Comparison of ENCODE assay signal across 21 cellular contexts in the genomic region with DNA sequence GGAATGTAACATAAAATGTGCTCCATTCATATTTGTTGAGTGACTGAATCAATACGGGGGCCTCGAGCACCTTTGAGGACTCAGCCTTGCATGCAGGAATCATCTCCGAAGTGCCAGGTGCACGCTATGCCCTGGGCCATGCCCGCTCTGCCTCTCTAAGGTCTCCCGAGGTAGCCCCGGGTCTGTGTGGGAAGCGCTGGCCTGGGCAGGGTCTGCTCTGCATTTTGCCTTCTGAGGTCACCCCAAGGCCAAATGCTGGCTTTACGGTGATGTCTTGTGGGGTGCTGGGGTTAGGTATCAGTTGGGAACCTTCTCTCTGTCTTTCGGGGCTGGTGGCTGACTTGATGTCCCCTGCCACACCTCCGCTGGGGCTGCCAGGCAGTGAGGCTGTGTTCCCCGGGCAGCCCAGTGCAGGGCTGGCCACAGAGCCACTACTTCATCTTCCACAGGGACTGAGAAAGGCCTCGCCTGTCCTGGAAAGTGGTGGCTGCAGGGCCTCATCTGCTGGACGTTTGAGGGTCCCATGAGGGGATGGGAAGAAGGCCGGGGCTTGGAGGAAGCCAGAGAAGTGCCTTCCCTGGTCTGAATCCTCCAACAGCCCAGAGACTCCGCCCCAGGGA. TPM values are rescaled to one million over a fixed set of nuclear protein-coding genes. Genes with fewer than 3 reads are reported as not detected.
DNase-seq lines count a peak whose midpoint lies in the region; ATAC-seq, FAIRE-seq and TF ChIP-seq lines count a peak whose summit lies in the region.
"Had no signal": no experiment of that assay in that cellular context is flagged by ENCODE, and none has a peak within 500 bp of the region (broad histone marks: within the 10 kb centered on the region; RNA-seq: fewer than 3 reads in every experiment).

No MANE protein-coding gene starts in this region.

- H3F3A ChIP-seq in GM23338 (replicated peaks; ENCODE audit: low read depth) = no peaks in the 10 kb centered on the region

- peak; percentile 85 for DNase-seq in DMS79 (lab: John Stamatoyannopoulos, UW)
- no peak for DNase-seq in DMS79 treated with DMSO at 0.1 percent for 48 hours (lab: John Stamatoyannopoulos, UW)
- DNase-seq in A549 (ENCODE audit: low read depth in 1 of 2, low spot score in 1 of 2) = no peak
- peak; percentile 57 for DNase-seq in coronary artery (ENCODE audit: low spot score)
- DNase-seq in neural crest cell (ENCODE audit: low read depth, low spot score) = no peak
- DNase-seq in GM23338 (ENCODE audit: low spot score) = no peak
- DNase-seq in activated CD8-positive, alpha-beta T cell treated with anti-CD3 and anti-CD28 coated beads for 36 hours = no peak
- DNase-seq: BE2C, GDM1, KG1, NCI-H1417 treated with DMSO at 0.1 percent for 48 hours, NCI-H1930, NCI-H446 treated with DMSO at 0.1 percent for 48 hours, NCI-H748 treated with DMSO at 0.1 percent for 48 hours, OCI-M1 had no signal

- no peaks in the 10 kb centered on the region for H3K27me3 Mint-ChIP-seq in neural crest cell (ENCODE audit: low read depth)
- peaks cover 19% of the 10 kb centered on the region for H3K27me3 Mint-ChIP-seq in GM23338 (ENCODE audit: insufficient read depth, low read depth, poor library complexity)
- peaks cover 2% of the 10 kb centered on the region for H3K27me3 Mint-ChIP-seq in activated CD8-positive, alpha-beta T cell treated with anti-CD3 and anti-CD28 coated beads for 36 hours

- no peak overlapping the region for H3K4me3 Mint-ChIP-seq in neural crest cell
- no peak overlapping the region for H3K4me3 Mint-ChIP-seq in GM23338
- no peak overlapping the region for H3K4me3 Mint-ChIP-seq in activated CD8-positive, alpha-beta T cell treated with anti-CD3 and anti-CD28 coated beads for 36 hours
- H3K4me3 Mint-ChIP-seq: CD4-positive, alpha-beta T cell had no signal

- intact Hi-C loops in activated CD8-positive, alpha-beta T cell treated with anti-CD3 and anti-CD28 coated beads for 36 hours (cut with micrococcal nuclease) = no loop called here

- H3K9me3 ChIP-seq in A549 = no peaks in the 10 kb centered on the region
- H3K9me3 ChIP-seq: BE2C had no signal

- CTCF ChIA-PET in A549 (lab: Yijun Ruan, JAX) = interaction anchor here (1.2 kb wide), 1 partner anchor 145 kb away, joined by 6 read pairs; no protein-coding TSS in a partner anchor
- CTCF ChIA-PET in activated CD8-positive, alpha-beta T cell treated with anti-CD3 and anti-CD28 coated beads for 36 hours (lab: Charles Lee) = no interaction called here

- no peak for TF ChIP-seq EP300 in A549 (IDR thresholded peaks at IDR 0.05)

- H3K4me1 Mint-ChIP-seq in neural crest cell (no peaks in the 10 kb centered on the region), GM23338 (peaks cover 4% of the 10 kb centered on the region)
- H3K4me1 Mint-ChIP-seq in activated CD8-positive, alpha-beta T cell treated with anti-CD3 and anti-CD28 coated beads for 36 hours (ENCODE audit: low read depth) = no peaks in the 10 kb centered on the region

- WGBS in A549 (ENCODE audit: missing lambda C conversion rate) = 86% methylated on average over 16 of the region's 16 CpGs

- H3K9me2 ChIP-seq in GM23338 (ENCODE audit: insufficient read depth) = no peaks in the 10 kb centered on the region

- H3K27me3 ChIP-seq in GM23338 (ENCODE audit: insufficient read depth) = no peaks in the 10 kb centered on the region
- H3K27me3 ChIP-seq: BE2C had no signal

- H3K4me1 ChIP-seq in A549 = peaks cover 34% of the 10 kb centered on the region
- no peaks in the 10 kb centered on the region for H3K4me1 ChIP-seq in GM23338 (ENCODE audit: insufficient read depth)
- H3K4me1 ChIP-seq: BE2C had no signal

- no peaks in the 10 kb centered on the region for H3K79me2 ChIP-seq in GM23338 (replicated peaks; ENCODE audit: insufficient read depth)

- TF ChIP-seq POLR2A in A549 (IDR thresholded peaks at IDR 0.05; ENCODE audit: low read length) = no peak

- H3K4me2 ChIP-seq in A549 (no peak overlapping the region), GM23338 (no peak overlapping the region)

- no peaks in the 10 kb centered on the region for H4K20me1 ChIP-seq in GM23338 (replicated peaks; ENCODE audit: insufficient read depth)

- peak overlapping the region; percentile 75 to 89; a peak in 5 of 6 replicates for H3K27ac ChIP-seq in A549
- no peak overlapping the region for H3K27ac ChIP-seq in coronary artery
- H3K27ac ChIP-seq in GM23338 (ENCODE audit: low read depth) = no peak overlapping the region
- H3K27ac ChIP-seq: 22Rv1 had no signal

- no peak for TF ChIP-seq RAD21 in A549 (conservative IDR thresholded peaks at IDR 0.05 in 1 of 2, IDR thresholded peaks at IDR 0.05 in 1 of 2)

- H3K9me3 Mint-ChIP-seq in neural crest cell = peaks cover 4% of the 10 kb centered on the region
- H3K9me3 Mint-ChIP-seq in GM23338 = peaks cover 3% of the 10 kb centered on the region; the same call in 1 of the 3 replicates
- no peaks in the 10 kb centered on the region for H3K9me3 Mint-ChIP-seq in activated CD8-positive, alpha-beta T cell treated with anti-CD3 and anti-CD28 coated beads for 36 hours
- H3K9me3 Mint-ChIP-seq: CD4-positive, alpha-beta T cell had no signal

- H3K4me3 ChIP-seq in A549 (no peak overlapping the region), coronary artery (no peak overlapping the region), GM23338 (no peak overlapping the region)
- H3K4me3 ChIP-seq: GM12878 had no signal

- POLR2A ChIA-PET in A549 (lab: Yijun Ruan, JAX) = no interaction called here
- POLR2A ChIA-PET in activated CD8-positive, alpha-beta T cell treated with anti-CD3 and anti-CD28 coated beads for 36 hours (lab: Charles Lee) = no interaction called here

- H2AFZ ChIP-seq in GM23338 = no peak overlapping the region

- H3K36me3 Mint-ChIP-seq in neural crest cell (ENCODE audit: low read depth) (no peaks in the 10 kb centered on the region), GM23338 (ENCODE audit: low read depth) (no peaks in the 10 kb centered on the region; the same call in 2 of the 3 replicates)
- no peaks in the 10 kb centered on the region for H3K36me3 Mint-ChIP-seq in activated CD8-positive, alpha-beta T cell treated with anti-CD3 and anti-CD28 coated beads for 36 hours (ENCODE audit: low read depth)

- ATAC-seq in A549 (no peak), GM23338 (no peak), HG02884 (IDR thresholded peaks at IDR 0.05; ENCODE audit: unreplicated experiment) (no peak)
- no peak for ATAC-seq in activated CD8-positive, alpha-beta T cell treated with anti-CD3 and anti-CD28 coated beads for 36 hours
- ATAC-seq: GM12878, HCT116 had no signal

- TF ChIP-seq CTCF in A549 (IDR thresholded peaks at IDR 0.05) (no peak), coronary artery (IDR thresholded peaks at IDR 0.05) (no peak), neural crest cell (conservative IDR thresholded peaks at IDR 0.05) (no peak), GM23338 (conservative IDR thresholded peaks at IDR 0.05; ENCODE audit: low read depth in 2 of 2) (no peak)
- TF ChIP-seq CTCF in activated CD8-positive, alpha-beta T cell treated with anti-CD3 and anti-CD28 coated beads for 36 hours (IDR thresholded peaks at IDR 0.05) = no peak

- no peak for FAIRE-seq in A549 (lab: Jason Lieb, UNC)
- FAIRE-seq: D721Med, GM12878 had no signal

- no peaks in the 10 kb centered on the region for H3K36me3 ChIP-seq in GM23338 (ENCODE audit: insufficient read depth)
- H3K36me3 ChIP-seq: BE2C had no signal

- H3K27ac Mint-ChIP-seq in neural crest cell (ENCODE audit: unreplicated experiment) (peak overlapping the region; percentile 2), GM23338 (no peak overlapping the region)
- no peak overlapping the region for H3K27ac Mint-ChIP-seq in activated CD8-positive, alpha-beta T cell treated with anti-CD3 and anti-CD28 coated beads for 36 hours
- H3K27ac Mint-ChIP-seq: CD4-positive, alpha-beta T cell had no signal

TF ChIP-seq in A549, 52 proteins besides CTCF, POLR2A, EP300 and RAD21:
- no peak for TF ChIP-seq FOXS1 (CRISPR knock-in tag; IDR thresholded peaks at IDR 0.05)

TF ChIP-seq in GM23338, 12 proteins besides CTCF, POLR2A, EP300 and RAD21 (continues in another document):
- TF ChIP-seq NANOG (IDR thresholded peaks at IDR 0.05; ENCODE audit: borderline replicate concordance) (no peak), ZNF331 (CRISPR knock-in tag; IDR thresholded peaks at IDR 0.05; ENCODE audit: low read depth) (no peak), JUNB (IDR thresholded peaks at IDR 0.05; ENCODE audit: unreplicated experiment) (no peak)
- TF ChIP-seq, protein P1, sequence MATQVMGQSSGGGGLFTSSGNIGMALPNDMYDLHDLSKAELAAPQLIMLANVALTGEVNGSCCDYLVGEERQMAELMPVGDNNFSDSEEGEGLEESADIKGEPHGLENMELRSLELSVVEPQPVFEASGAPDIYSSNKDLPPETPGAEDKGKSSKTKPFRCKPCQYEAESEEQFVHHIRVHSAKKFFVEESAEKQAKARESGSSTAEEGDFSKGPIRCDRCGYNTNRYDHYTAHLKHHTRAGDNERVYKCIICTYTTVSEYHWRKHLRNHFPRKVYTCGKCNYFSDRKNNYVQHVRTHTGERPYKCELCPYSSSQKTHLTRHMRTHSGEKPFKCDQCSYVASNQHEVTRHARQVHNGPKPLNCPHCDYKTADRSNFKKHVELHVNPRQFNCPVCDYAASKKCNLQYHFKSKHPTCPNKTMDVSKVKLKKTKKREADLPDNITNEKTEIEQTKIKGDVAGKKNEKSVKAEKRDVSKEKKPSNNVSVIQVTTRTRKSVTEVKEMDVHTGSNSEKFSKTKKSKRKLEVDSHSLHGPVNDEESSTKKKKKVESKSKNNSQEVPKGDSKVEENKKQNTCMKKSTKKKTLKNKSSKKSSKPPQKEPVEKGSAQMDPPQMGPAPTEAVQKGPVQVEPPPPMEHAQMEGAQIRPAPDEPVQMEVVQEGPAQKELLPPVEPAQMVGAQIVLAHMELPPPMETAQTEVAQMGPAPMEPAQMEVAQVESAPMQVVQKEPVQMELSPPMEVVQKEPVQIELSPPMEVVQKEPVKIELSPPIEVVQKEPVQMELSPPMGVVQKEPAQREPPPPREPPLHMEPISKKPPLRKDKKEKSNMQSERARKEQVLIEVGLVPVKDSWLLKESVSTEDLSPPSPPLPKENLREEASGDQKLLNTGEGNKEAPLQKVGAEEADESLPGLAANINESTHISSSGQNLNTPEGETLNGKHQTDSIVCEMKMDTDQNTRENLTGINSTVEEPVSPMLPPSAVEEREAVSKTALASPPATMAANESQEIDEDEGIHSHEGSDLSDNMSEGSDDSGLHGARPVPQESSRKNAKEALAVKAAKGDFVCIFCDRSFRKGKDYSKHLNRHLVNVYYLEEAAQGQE (IDR thresholded peaks at IDR 0.05; ENCODE audit: unreplicated experiment) = no peak

RNA-seq across cellular contexts. Expression of gene COL5A1, which starts 47.7 kb away (rescaled TPM):
- polyA plus RNA-seq in A549 (2011; rRNA removed) (15.2 and 16.1 TPM in 2 replicates), A549 (2017; fragmentation: RNase III; extraction: RNeasy Plus Mini Kit Qiagen cat#74134 plus additional on column Dnase treatment) (50.7 to 72.3 TPM (median 67.5 TPM) in 3 replicates), GM23338 (2016; fragmentation: Nextera tagmentation; extraction: Ambion mirVana) (2.5 and 3.3 TPM in 2 replicates)
- 19.4 and 22.8 TPM in 2 replicates for polyA plus RNA-seq in A549 (2012; cell fraction: cytosol; rRNA removed)
- polyA plus RNA-seq in A549 (2012; cell fraction: nucleus; rRNA removed) = 109 and 117 TPM in 2 replicates
- 18.7 and 27.1 TPM in 2 replicates for polyA minus RNA-seq in A549 (2011; rRNA and poly(A)+ RNA removed)
- 18.6 and 19.4 TPM in 2 replicates for total RNA-seq in neural crest cell
- total RNA-seq in GM23338 (2014; rRNA removed; shearing (Covaris generic)) = 12.3 and 13.1 TPM in 2 replicates
- under 1 TPM; 0.29 to 0.34 TPM for total RNA-seq in activated CD8-positive, alpha-beta T cell treated with anti-CD3 and anti-CD28 coated beads for 36 hours

Comparison
In these comparisons a context has a peak if more than half of its experiments do, and no peak if none do; other contexts are left out.
1. DNase-seq: peak in DMS79 (single experiment) and coronary artery (single experiment); none in DMS79 treated with DMSO at 0.1 percent for 48 hours (single experiment), A549 (0 of 2), neural crest cell (single experiment), GM23338 (single experiment) and activated CD8-positive, alpha-beta T cell treated with anti-CD3 and anti-CD28 coated beads for 36 hours (single experiment).
2. H3K27ac ChIP-seq: peak in A549 (2 of 2); none in coronary artery (0 of 2) and GM23338 (single experiment).